8 cellular contexts compared by ENCODE assay signal in the genomic region with DNA sequence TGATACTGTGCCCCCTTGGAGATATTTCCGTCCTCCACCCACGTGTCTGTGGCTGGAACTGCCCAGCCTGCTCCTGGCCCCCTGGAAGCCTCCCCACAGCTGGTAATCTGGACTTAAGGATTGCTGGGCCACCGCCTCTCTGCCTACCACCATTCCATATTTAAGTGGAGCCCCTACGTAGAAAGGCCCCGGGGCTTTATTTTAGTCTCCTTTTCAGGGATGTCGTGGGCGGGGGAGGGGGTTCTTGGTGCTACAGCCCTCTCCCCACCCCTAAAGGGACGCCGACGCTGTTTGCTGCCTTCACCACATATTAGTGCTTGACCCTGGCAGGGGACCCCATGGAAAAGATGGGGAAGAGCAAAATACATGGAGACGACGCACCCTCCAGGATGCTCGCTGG. TPM values are rescaled to one million over a fixed set of nuclear protein-coding genes. Genes with fewer than 3 reads are reported as not detected.
A peak's percentile ranks its signal among the peaks of the same experiment; 100 is the strongest.
DNase-seq lines count a peak whose midpoint lies in the region; ATAC-seq and TF ChIP-seq lines count a peak whose summit lies in the region.

No MANE protein-coding gene starts in this region.

- no peaks in the 10 kb centered on the region for H3K27me3 Mint-ChIP-seq in activated T-cell treated with anti-CD3 and anti-CD28 coated beads, Interleukin-2, amount 50 U/mL, for 24 hours

- intact Hi-C loops in upper lobe of right lung (cut with DNase I) = loop anchor here (2.0 kb wide), 1 partner anchor 30 kb away; the partner anchor contains the start of gene EHD2

- peak overlapping the region; percentile 97 for H3K27ac Mint-ChIP-seq in activated T-cell treated with anti-CD3 and anti-CD28 coated beads, Interleukin-2, amount 50 U/mL, for 24 hours

- peak overlapping the region; percentile 19 for H3K9ac ChIP-seq in muscle layer of colon (ENCODE audit: low read length)

- H3K9me3 ChIP-seq in muscle layer of colon (ENCODE audit: low read length) (no peaks in the 10 kb centered on the region), upper lobe of right lung (no peaks in the 10 kb centered on the region)

- H3K4me3 ChIP-seq in choroid plexus epithelial cell (ENCODE audit: low read depth, low read length) = peak overlapping the region; percentile 32
- peak overlapping the region in 1 of 2 donors; percentile 37 for H3K4me3 ChIP-seq in muscle layer of colon (ENCODE audit: low read depth in 1 of 2, low read length in 2 of 2)
- peak overlapping the region; percentile 51 for H3K4me3 ChIP-seq in upper lobe of right lung

- H3K9me3 Mint-ChIP-seq in activated T-cell treated with anti-CD3 and anti-CD28 coated beads, Interleukin-2, amount 50 U/mL, for 24 hours = no peaks in the 10 kb centered on the region

- H3K4me3 Mint-ChIP-seq in activated T-cell treated with anti-CD3 and anti-CD28 coated beads, Interleukin-2, amount 50 U/mL, for 24 hours = peak overlapping the region; percentile 80

- H3K4me1 ChIP-seq in muscle layer of colon (ENCODE audit: insufficient read depth, low read length) (peaks cover 29% of the 10 kb centered on the region), upper lobe of right lung (peaks cover 35% of the 10 kb centered on the region)

- no peak for ATAC-seq in upper lobe of right lung
- no peak for ATAC-seq in GM18505 (IDR thresholded peaks at IDR 0.05; ENCODE audit: unreplicated experiment)

- peaks cover 18% of the 10 kb centered on the region for H3K36me3 Mint-ChIP-seq in activated T-cell treated with anti-CD3 and anti-CD28 coated beads, Interleukin-2, amount 50 U/mL, for 24 hours (ENCODE audit: low read depth)

- no peak for DNase-seq in activated T-cell treated with anti-CD3 and anti-CD28 coated beads, Interleukin-2, amount 50 U/mL, for 24 hours
- DNase-seq in activated T-cell treated with anti-CD3 and anti-CD28 coated beads, Interleukin-2, amount 50 U/mL, for 48 hours = no peak
- DNase-seq in choroid plexus epithelial cell (ENCODE audit: low read depth) = peak; percentile 53
- DNase-seq in upper lobe of right lung = no peak
- no peak for DNase-seq in middle frontal gyrus (ENCODE audit: extremely low spot score, low spot score)
- DNase-seq in NCI-H2196 (lab: John Stamatoyannopoulos, UW; ENCODE audit: unreplicated experiment) = no peak

- H3K36me3 ChIP-seq in muscle layer of colon (ENCODE audit: insufficient read depth, low read length) (peaks cover 19% of the 10 kb centered on the region), upper lobe of right lung (peaks cover 48% of the 10 kb centered on the region)

- no peaks in the 10 kb centered on the region for H3K27me3 ChIP-seq in muscle layer of colon (ENCODE audit: control insufficient read depth in 1 of 2, insufficient read depth in 2 of 2, low read length in 2 of 2)
- H3K27me3 ChIP-seq in upper lobe of right lung = no peaks in the 10 kb centered on the region

- no peak for TF ChIP-seq POLR2A in GM18505 (IDR thresholded peaks at IDR 0.05; ENCODE audit: borderline replicate concordance, extremely low read depth, insufficient read depth, insufficient read length)

- peak overlapping the region; percentile 98 for H3K27ac ChIP-seq in muscle layer of colon (ENCODE audit: low read depth, low read length)
- peak overlapping the region; percentile 92 for H3K27ac ChIP-seq in upper lobe of right lung

- TF ChIP-seq CTCF in choroid plexus epithelial cell (conservative IDR thresholded peaks at IDR 0.05; ENCODE audit: low read depth, low read length) = no peak
- TF ChIP-seq CTCF in upper lobe of right lung (IDR thresholded peaks at IDR 0.05) = no peak

- H3K4me1 Mint-ChIP-seq in activated T-cell treated with anti-CD3 and anti-CD28 coated beads, Interleukin-2, amount 50 U/mL, for 24 hours (ENCODE audit: low read depth) = peaks cover 36% of the 10 kb centered on the region

RNA-seq across cellular contexts. Expression of gene NOP53, which starts 2.7 kb away (rescaled TPM):
- 260 TPM for total RNA-seq in upper lobe of right lung

RNA-seq across cellular contexts. Expression of gene EHD2, which starts 29.4 kb away (rescaled TPM):
- total RNA-seq in upper lobe of right lung = 210 TPM

RNA-seq across cellular contexts. Expression of gene SELENOW, which starts 35.9 kb away (rescaled TPM):
- total RNA-seq in upper lobe of right lung = 262 TPM
